9 cellular contexts compared by ENCODE assay signal in the genomic region with DNA sequence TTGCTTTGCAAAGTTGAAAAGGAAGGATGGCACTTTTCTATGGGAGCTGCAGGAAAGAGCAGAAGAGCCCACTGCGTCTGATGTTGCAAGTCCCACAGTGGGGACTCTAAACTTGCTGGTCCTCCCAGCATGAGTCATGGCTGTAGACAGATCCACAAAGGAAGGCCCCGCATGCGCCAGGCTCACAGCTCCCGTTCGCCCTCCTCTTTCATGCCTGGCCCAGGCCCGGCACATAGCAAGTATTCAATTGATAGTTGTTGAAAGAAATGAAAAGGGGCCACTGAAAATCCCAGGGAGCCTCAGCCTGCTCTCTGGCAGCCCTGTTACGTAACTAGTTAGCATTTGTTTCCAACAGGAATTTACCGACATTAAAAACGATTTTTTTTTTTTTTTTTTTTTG. TPM values are rescaled to one million over a fixed set of nuclear protein-coding genes. Genes with fewer than 3 reads are reported as not detected.
DNase-seq lines count a peak whose midpoint lies in the region; ATAC-seq, FAIRE-seq and TF ChIP-seq lines count a peak whose summit lies in the region.
"Had no signal": no experiment of that assay in that cellular context is flagged by ENCODE, and none has a peak within 500 bp of the region (broad histone marks: within the 10 kb centered on the region; RNA-seq: fewer than 3 reads in every experiment).

No MANE protein-coding gene starts in this region.

- peak; percentile 92 for ATAC-seq in GM23338
- peak; percentile 91 to 92 for ATAC-seq in right cardiac atrium
- peak; percentile 97 for ATAC-seq in sciatic nerve
- no peak for ATAC-seq in GM21367 (IDR thresholded peaks at IDR 0.05; ENCODE audit: unreplicated experiment)
- ATAC-seq in GM21360 (IDR thresholded peaks at IDR 0.05; ENCODE audit: unreplicated experiment): no peak

- DNase-seq in GM23338 (ENCODE audit: low spot score) (peak; percentile 67), astrocyte (ENCODE audit: low read depth) (peak; percentile 80), right cardiac atrium (peak; percentile 84 to 90 (median 88)), sciatic nerve (ENCODE audit: low spot score) (peak; percentile 80), NCI-H1694 (lab: John Stamatoyannopoulos, UW) (no peak)
- DNase-seq in activated CD4-positive, alpha-beta T cell treated with anti-CD3 and anti-CD28 coated beads, Interleukin-2, amount 10 ng/mL, durations not matched to agents 24 days and 14 days: no peak
- DNase-seq: cerebellar nuclear complex had no signal

- H3K79me2 ChIP-seq in GM23338 (replicated peaks; ENCODE audit: insufficient read depth): peaks cover 13% of the 10 kb centered on the region
- peaks cover 29% of the 10 kb centered on the region for H3K79me2 ChIP-seq in astrocyte (ENCODE audit: insufficient read depth, low read length)

- peaks cover 12% of the 10 kb centered on the region for H3K27me3 Mint-ChIP-seq in GM23338 (ENCODE audit: insufficient read depth, low read depth, poor library complexity)
- H3K27me3 Mint-ChIP-seq in astrocyte (ENCODE audit: low read depth, unreplicated experiment): no peaks in the 10 kb centered on the region
- no peaks in the 10 kb centered on the region for H3K27me3 Mint-ChIP-seq in activated CD4-positive, alpha-beta T cell treated with anti-CD3 and anti-CD28 coated beads, Interleukin-2, amount 10 ng/mL, durations not matched to agents 24 days and 14 days

- H3K36me3 ChIP-seq in GM23338 (ENCODE audit: insufficient read depth): no peaks in the 10 kb centered on the region
- peaks cover 3% of the 10 kb centered on the region for H3K36me3 ChIP-seq in astrocyte (ENCODE audit: insufficient read depth, low read length)

- H3K4me1 Mint-ChIP-seq in GM23338 (peaks cover 44% of the 10 kb centered on the region), astrocyte (ENCODE audit: low read depth, unreplicated experiment) (peaks cover 21% of the 10 kb centered on the region)
- peaks cover 9% of the 10 kb centered on the region for H3K4me1 Mint-ChIP-seq in activated CD4-positive, alpha-beta T cell treated with anti-CD3 and anti-CD28 coated beads, Interleukin-2, amount 10 ng/mL, durations not matched to agents 24 days and 14 days

- H3K36me3 Mint-ChIP-seq in GM23338 (ENCODE audit: low read depth) (peaks cover 13% of the 10 kb centered on the region; the same call in 2 of the 3 replicates), astrocyte (ENCODE audit: low read depth, unreplicated experiment) (no peaks in the 10 kb centered on the region)
- peaks cover 21% of the 10 kb centered on the region for H3K36me3 Mint-ChIP-seq in activated CD4-positive, alpha-beta T cell treated with anti-CD3 and anti-CD28 coated beads, Interleukin-2, amount 10 ng/mL, durations not matched to agents 24 days and 14 days (ENCODE audit: low read depth)

- H3K27me3 ChIP-seq in GM23338 (ENCODE audit: insufficient read depth): no peaks in the 10 kb centered on the region
- H3K27me3 ChIP-seq in astrocyte (ENCODE audit: insufficient read depth, low read length): no peaks in the 10 kb centered on the region
- H3K27me3 ChIP-seq in right cardiac atrium (ENCODE audit: control insufficient read depth, insufficient read depth): no peaks in the 10 kb centered on the region

- H3K9me2 ChIP-seq in GM23338 (ENCODE audit: insufficient read depth): no peaks in the 10 kb centered on the region

- intact Hi-C loops in right cardiac atrium (cut with DNase I) (no loop called here), sciatic nerve (cut with DNase I) (no loop called here)
- intact Hi-C loops in activated CD4-positive, alpha-beta T cell treated with anti-CD3 and anti-CD28 coated beads, Interleukin-2, amount 10 ng/mL, durations not matched to agents 24 days and 14 days (cut with micrococcal nuclease): no loop called here

- peaks cover 8% of the 10 kb centered on the region for H3F3A ChIP-seq in GM23338 (replicated peaks; ENCODE audit: low read depth)

- H3K27ac ChIP-seq in GM23338 (ENCODE audit: low read depth): peak overlapping the region; percentile 29; the same call in 1 of the 2 replicates
- peak overlapping the region; percentile 12 for H3K27ac ChIP-seq in astrocyte (ENCODE audit: low read depth, low read length)
- H3K27ac ChIP-seq in right cardiac atrium (ENCODE audit: low read length): peak overlapping the region; percentile 57

- H3K4me3 Mint-ChIP-seq in GM23338: no peak overlapping the region
- H3K4me3 Mint-ChIP-seq in astrocyte (ENCODE audit: unreplicated experiment): no peak overlapping the region
- no peak overlapping the region for H3K4me3 Mint-ChIP-seq in activated CD4-positive, alpha-beta T cell treated with anti-CD3 and anti-CD28 coated beads, Interleukin-2, amount 10 ng/mL, durations not matched to agents 24 days and 14 days

- H3K4me1 ChIP-seq in GM23338 (ENCODE audit: insufficient read depth) (peaks cover 29% of the 10 kb centered on the region), astrocyte (ENCODE audit: insufficient read depth, low read length) (peaks cover 11% of the 10 kb centered on the region), right cardiac atrium (ENCODE audit: control insufficient read depth, insufficient read depth, low read length) (peaks cover 3% of the 10 kb centered on the region)

- H3K27ac Mint-ChIP-seq in GM23338 (no peak overlapping the region), astrocyte (ENCODE audit: unreplicated experiment) (peak overlapping the region; percentile 69)
- H3K27ac Mint-ChIP-seq in activated CD4-positive, alpha-beta T cell treated with anti-CD3 and anti-CD28 coated beads, Interleukin-2, amount 10 ng/mL, durations not matched to agents 24 days and 14 days: no peak overlapping the region

- peak; percentile 63 for FAIRE-seq in astrocyte (lab: Jason Lieb, UNC)

- peak overlapping the region; percentile 34 for H3K4me2 ChIP-seq in GM23338
- H3K4me2 ChIP-seq in astrocyte (ENCODE audit: low read length): peak overlapping the region; percentile 70

- no peak for TF ChIP-seq CTCF in GM23338 (conservative IDR thresholded peaks at IDR 0.05; ENCODE audit: low read depth in 2 of 2)
- TF ChIP-seq CTCF in astrocyte (IDR thresholded peaks at IDR 0.05; ENCODE audit: insufficient read depth, low read depth, low read length): no peak

- H2AFZ ChIP-seq in GM23338: no peak overlapping the region
- peak overlapping the region; percentile 51 for H2AFZ ChIP-seq in astrocyte (ENCODE audit: low read depth, low read length)

- peak overlapping the region; percentile 49 for H3K9ac ChIP-seq in astrocyte (ENCODE audit: low read length)

- WGBS in right cardiac atrium: 39% methylated on average over 9 of the region's 9 CpGs

- no peaks in the 10 kb centered on the region for H3K9me3 Mint-ChIP-seq in GM23338
- no peaks in the 10 kb centered on the region for H3K9me3 Mint-ChIP-seq in astrocyte (ENCODE audit: unreplicated experiment)
- H3K9me3 Mint-ChIP-seq in activated CD4-positive, alpha-beta T cell treated with anti-CD3 and anti-CD28 coated beads, Interleukin-2, amount 10 ng/mL, durations not matched to agents 24 days and 14 days: no peaks in the 10 kb centered on the region

- H3K9me3 ChIP-seq in astrocyte (ENCODE audit: insufficient read depth, low read depth, low read length) (no peaks in the 10 kb centered on the region), right cardiac atrium (ENCODE audit: control insufficient read depth, low read length) (no peaks in the 10 kb centered on the region)

- H3K4me3 ChIP-seq in GM23338 (no peak overlapping the region), astrocyte (ENCODE audit: insufficient read depth, low read depth, low read length) (no peak overlapping the region), right cardiac atrium (ENCODE audit: low read length) (no peak overlapping the region)

- H4K20me1 ChIP-seq in GM23338 (replicated peaks; ENCODE audit: insufficient read depth): peaks cover 6% of the 10 kb centered on the region
- peaks cover 20% of the 10 kb centered on the region for H4K20me1 ChIP-seq in astrocyte (ENCODE audit: insufficient read depth, low read length)

TF ChIP-seq in GM23338, 12 proteins besides CTCF, POLR2A, EP300 and RAD21 (continues in another document):
- TF ChIP-seq JUNB (IDR thresholded peaks at IDR 0.05; ENCODE audit: unreplicated experiment): no peak
- TF ChIP-seq EZH2 (IDR thresholded peaks at IDR 0.05; ENCODE audit: low read depth, unreplicated experiment): no peak
- no peak for TF ChIP-seq CREB1 (CRISPR knock-in tag; IDR thresholded peaks at IDR 0.05; ENCODE audit: low read depth)

RNA-seq across cellular contexts. Expression of gene AP1B1, which starts 18.9 kb away (rescaled TPM):
- total RNA-seq in GM23338 (2014; rRNA removed; shearing (Covaris generic)): 67.5 and 74.4 TPM in 2 replicates
- polyA plus RNA-seq in GM23338 (2016; fragmentation: Nextera tagmentation; extraction: Ambion mirVana): 19.5 TPM in 2 replicates
- total RNA-seq in astrocyte: 65.9 and 69.5 TPM in 2 replicates
- 10 to 100 TPM; 33.5 to 44.6 (median 40.3) TPM for total RNA-seq in right cardiac atrium
- polyA plus RNA-seq in right cardiac atrium: 21.7 TPM
- 47.1 TPM for total RNA-seq in sciatic nerve
- total RNA-seq in activated CD4-positive, alpha-beta T cell treated with anti-CD3 and anti-CD28 coated beads, Interleukin-2, amount 10 ng/mL, durations not matched to agents 24 days and 14 days: 79.1 and 83.7 TPM in 2 replicates

RNA-seq across cellular contexts. Expression of gene RASL10A, which starts 54.0 kb away (rescaled TPM):
- 0.54 and 3.0 TPM in 2 replicates for total RNA-seq in GM23338 (2014; rRNA removed; shearing (Covaris generic))
- 0.99 and 1.6 TPM in 2 replicates for polyA plus RNA-seq in GM23338 (2016; fragmentation: Nextera tagmentation; extraction: Ambion mirVana)
- 0.19 and 1.5 TPM in 2 replicates for total RNA-seq in astrocyte
- total RNA-seq in right cardiac atrium: 1 to 10 TPM; 1.1 to 2.9 (median 1.6) TPM
- 1.2 TPM for polyA plus RNA-seq in right cardiac atrium
- 2.2 TPM for total RNA-seq in sciatic nerve
- total RNA-seq in activated CD4-positive, alpha-beta T cell treated with anti-CD3 and anti-CD28 coated beads, Interleukin-2, amount 10 ng/mL, durations not matched to agents 24 days and 14 days: 0.30 and 0.64 TPM in 2 replicates

Comparison
In these comparisons a context has a peak if more than half of its experiments do, and no peak if none do; other contexts are left out.
1. ATAC-seq: peak in GM23338 (single experiment), right cardiac atrium (2 of 2) and sciatic nerve (single experiment); none in GM21367 (single experiment) and GM21360 (single experiment).
2. DNase-seq: peak in GM23338 (single experiment), astrocyte (single experiment), right cardiac atrium (3 of 3) and sciatic nerve (single experiment); none in NCI-H1694 (single experiment) and activated CD4-positive, alpha-beta T cell treated with anti-CD3 and anti-CD28 coated beads, Interleukin-2, amount 10 ng/mL, durations not matched to agents 24 days and 14 days (single experiment).
3. Peak in every context shown above with its lines, with median percentiles within 50 percentile points of each other: H3K27ac ChIP-seq.